Comparison of ENCODE assay signal across 8 cellular contexts in genomic region chr22:49934144-49934890, GRCh38. TPM values are rescaled to one million over a fixed set of nuclear protein-coding genes. Genes with fewer than 3 reads are reported as not detected.
DNase-seq lines count a peak whose midpoint lies in the region; ATAC-seq and TF ChIP-seq lines count a peak whose summit lies in the region.

No MANE protein-coding gene starts in this region.

- H3K27ac ChIP-seq in heart right ventricle (peak overlapping the region; percentile 90 to 100 (median 98)), skin epidermis (peak overlapping the region; percentile 86 to 100 (median 97))

- H3K4me1 Mint-ChIP-seq in activated T-cell treated with anti-CD3 and anti-CD28 coated beads, Interleukin-2, amount 50 U/mL, for 72 hours (ENCODE audit: low read depth), result peaks cover 48% of the 10 kb centered on the region
- peaks cover 25% of the 10 kb centered on the region for H3K4me1 Mint-ChIP-seq in osteocyte (ENCODE audit: unreplicated experiment)

- no peaks in the 10 kb centered on the region for H3K9me3 ChIP-seq in heart right ventricle

- DNase-seq in AG04449 (ENCODE audit: low read depth, low spot score), result no peak
- peak; percentile 80 for DNase-seq in HK-2 (ENCODE audit: unreplicated experiment)
- DNase-seq in activated T-cell treated with anti-CD3 and anti-CD28 coated beads, Interleukin-2, amount 50 U/mL, for 72 hours, result peak; percentile 57
- DNase-seq in heart right ventricle, result peak; percentile 69 to 73
- no peak for DNase-seq in NCI-H146 treated with DMSO at 0.1 percent for 48 hours (lab: John Stamatoyannopoulos, UW; ENCODE audit: unreplicated experiment)
- no peak for DNase-seq in NCI-H2029 (lab: John Stamatoyannopoulos, UW)
- no peak for DNase-seq in osteocyte (ENCODE audit: extremely low spot score, unreplicated experiment)

- peak overlapping the region; percentile 83 to 84 for H3K4me3 Mint-ChIP-seq in activated T-cell treated with anti-CD3 and anti-CD28 coated beads, Interleukin-2, amount 50 U/mL, for 72 hours
- no peak overlapping the region for H3K4me3 Mint-ChIP-seq in osteocyte (ENCODE audit: unreplicated experiment)

- peaks cover 0 to 1% (median 0%) of the 10 kb centered on the region in 7 donors for H3K27me3 ChIP-seq in heart right ventricle

- 38 to 40% methylated on average over 24 of the region's 24 CpGs for WGBS in heart right ventricle, 2 donors

- peak overlapping the region; percentile 82 for H3K27ac Mint-ChIP-seq in activated T-cell treated with anti-CD3 and anti-CD28 coated beads, Interleukin-2, amount 50 U/mL, for 72 hours
- no peak overlapping the region for H3K27ac Mint-ChIP-seq in osteocyte (ENCODE audit: unreplicated experiment)

- no peaks in the 10 kb centered on the region for H3K9me3 Mint-ChIP-seq in activated T-cell treated with anti-CD3 and anti-CD28 coated beads, Interleukin-2, amount 50 U/mL, for 72 hours
- no peaks in the 10 kb centered on the region for H3K9me3 Mint-ChIP-seq in osteocyte (ENCODE audit: unreplicated experiment)

- ATAC-seq in activated T-cell treated with anti-CD3 and anti-CD28 coated beads, Interleukin-2, amount 50 U/mL, for 72 hours (replicated peaks in 1 of 2), result peak in 1 of 2 donors; percentile 22
- peak in 7 of 8 donors; percentile 19 to 50 (median 32) for ATAC-seq in heart right ventricle

- no peaks in the 10 kb centered on the region for H3K36me3 Mint-ChIP-seq in activated T-cell treated with anti-CD3 and anti-CD28 coated beads, Interleukin-2, amount 50 U/mL, for 72 hours (ENCODE audit: insufficient read depth in 2 of 2)
- no peaks in the 10 kb centered on the region for H3K36me3 Mint-ChIP-seq in osteocyte (ENCODE audit: unreplicated experiment)

- H3K4me3 ChIP-seq in AG04449 (ENCODE audit: low read depth, low read length) (peak overlapping the region; percentile 45), heart right ventricle (peak overlapping the region in 9 of 10 donors; percentile 41 to 72 (median 52)), skin epidermis (peak overlapping the region; percentile 33 to 54 (median 43))

- TF ChIP-seq CTCF in AG04449 (IDR thresholded peaks at IDR 0.05; ENCODE audit: insufficient read depth, low read length, missing control alignments), result no peak
- TF ChIP-seq CTCF in heart right ventricle (IDR thresholded peaks at IDR 0.05), result no peak
- no peak for TF ChIP-seq CTCF in osteocyte (IDR thresholded peaks at IDR 0.05)

- H3K4me1 ChIP-seq in heart right ventricle, result peaks cover 42 to 90% (median 83%) of the 10 kb centered on the region in 9 donors

- CTCF ChIA-PET in AG04449 (lab: Yijun Ruan, JAX), result interaction anchor here (1.6 to 5.3 kb wide), 4 partner anchors 58 to 98 kb away, joined by 3 to 165 read pairs (median 8); no protein-coding TSS in a partner anchor

- H3K36me3 ChIP-seq in heart right ventricle, result no peaks in the 10 kb centered on the region

- H3K27me3 Mint-ChIP-seq in activated T-cell treated with anti-CD3 and anti-CD28 coated beads, Interleukin-2, amount 50 U/mL, for 72 hours (ENCODE audit: low read depth), result no peaks in the 10 kb centered on the region
- no peaks in the 10 kb centered on the region for H3K27me3 Mint-ChIP-seq in osteocyte (ENCODE audit: unreplicated experiment)

- intact Hi-C loops in heart right ventricle (cut with DNase I), result loop anchor here in 6 of 10 donors (2.0 to 10.0 kb wide), 5 partner anchors 26 to 270 kb away; partner anchors contain the start of genes SELENOO (in 2 of the 6) and PIM3 (in 1 of the 6)

- POLR2A ChIA-PET in AG04449 (lab: Yijun Ruan, JAX), result no interaction called here

RNA-seq across cellular contexts. Expression of gene CRELD2, which starts 15.9 kb away (rescaled TPM):
- 10 to 100 TPM; 24.4 to 33.2 TPM for total RNA-seq in activated T-cell treated with anti-CD3 and anti-CD28 coated beads, Interleukin-2, amount 50 U/mL, for 72 hours
- total RNA-seq in heart right ventricle, result 10 to 100 TPM; 13.0 to 32.5 (median 19.2) TPM
- 10 to 100 TPM; 11.0 to 90.0 TPM for polyA plus RNA-seq in heart right ventricle
- total RNA-seq in osteocyte, result 54.9 and 55.5 TPM in 2 replicates

RNA-seq across cellular contexts. Expression of gene ALG12, which starts 16.1 kb away (rescaled TPM):
- 10 to 100 TPM; 11.7 to 13.6 TPM for total RNA-seq in activated T-cell treated with anti-CD3 and anti-CD28 coated beads, Interleukin-2, amount 50 U/mL, for 72 hours
- total RNA-seq in heart right ventricle (10 to 100 TPM in 9 of 10 donors, 1 to 10 TPM in 1; 9.6 to 19.8 (median 16.0) TPM), osteocyte (27.1 and 27.9 TPM in 2 replicates)
- polyA plus RNA-seq in heart right ventricle, result 10 to 100 TPM in 1 of 2 donors, 1 to 10 TPM in 1; 9.7 to 10.4 TPM

RNA-seq across cellular contexts. Expression of gene PIM3, which starts 26.3 kb away (rescaled TPM):
- total RNA-seq in activated T-cell treated with anti-CD3 and anti-CD28 coated beads, Interleukin-2, amount 50 U/mL, for 72 hours, result 100 to 1,000 TPM; 209 to 236 TPM
- total RNA-seq in heart right ventricle, result 10 to 100 TPM; 27.4 to 81.6 (median 41.6) TPM
- 10 to 100 TPM; 43.9 to 62.0 TPM for polyA plus RNA-seq in heart right ventricle
- 18.6 TPM in 2 replicates for total RNA-seq in osteocyte

Comparison
In these comparisons a context has a peak if more than half of its experiments do, and no peak if none do; other contexts are left out.
1. DNase-seq: peak in HK-2 (single experiment), activated T-cell treated with anti-CD3 and anti-CD28 coated beads, Interleukin-2, amount 50 U/mL, for 72 hours (2 of 2) and heart right ventricle (2 of 2); none in AG04449 (single experiment), NCI-H146 treated with DMSO at 0.1 percent for 48 hours (single experiment), NCI-H2029 (single experiment) and osteocyte (single experiment).
2. Peak in every context shown above with its lines, with median percentiles within 50 percentile points of each other: H3K4me3 ChIP-seq.